In the genomic region with DNA sequence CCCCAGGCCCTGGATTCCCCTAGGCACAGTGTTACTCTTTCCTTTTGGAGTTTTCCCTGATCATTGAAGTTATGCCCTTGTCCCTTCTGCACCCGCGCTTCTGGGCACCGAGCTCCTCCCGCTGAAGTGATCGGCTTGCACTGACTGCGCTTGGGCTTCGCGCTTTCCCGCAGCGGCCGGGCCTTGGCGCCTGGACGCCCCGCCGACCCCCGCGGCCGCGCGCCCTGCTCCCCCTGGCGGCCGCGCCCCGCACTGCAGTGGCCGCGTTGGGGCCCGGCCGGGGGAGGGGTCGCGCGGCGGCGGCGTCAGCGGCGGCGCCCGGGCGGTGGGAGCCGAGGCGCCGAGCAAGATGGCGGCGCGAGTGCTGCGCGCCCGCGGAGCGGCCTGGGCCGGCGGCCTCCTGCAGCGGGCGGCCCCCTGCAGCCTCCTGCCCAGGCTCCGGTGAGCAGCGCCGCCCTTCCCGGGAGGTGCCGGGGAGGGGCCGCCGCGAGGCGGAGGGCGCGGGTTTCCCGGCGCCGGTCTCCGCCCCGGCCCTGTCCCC, we compare ENCODE assay signal across 8 cellular contexts. TPM values are rescaled to one million over a fixed set of nuclear protein-coding genes. Genes with fewer than 3 reads are reported as not detected.
DNase-seq lines count a peak whose midpoint lies in the region; ATAC-seq, FAIRE-seq and TF ChIP-seq lines count a peak whose summit lies in the region.

Gene NIPSNAP2, plus strand, starts transcription at position 325 of the 541 bp plus-strand sequence. Its CDS starts 25 bp downstream, at position 350.

- no peak for FAIRE-seq in A549 (lab: Jason Lieb, UNC)

- ATAC-seq in A549: peak; percentile 75 to 90
- ATAC-seq in GM18498 (IDR thresholded peaks at IDR 0.05; ENCODE audit: unreplicated experiment): peak; percentile 83
- ATAC-seq in HG02870 (IDR thresholded peaks at IDR 0.05; ENCODE audit: unreplicated experiment): peak; percentile 68

- TF ChIP-seq CTCF in A549 (IDR thresholded peaks at IDR 0.05): peak; percentile 86

- peak within 1 kb of the TSS; percentile 92 to 97 for H3K27ac ChIP-seq in A549

- CTCF ChIA-PET in A549 (lab: Yijun Ruan, JAX): interaction anchor here (0.5 to 2.4 kb wide), 56 partner anchors 9 to 1428 kb away, joined by 3 to 36 read pairs (median 4); partner anchors contain the start of genes CCT6A, PHKG1, PSPH and VOPP1

- POLR2A ChIA-PET in A549 (lab: Yijun Ruan, JAX): interaction anchor here (0.6 to 1.5 kb wide), 11 partner anchors 9 to 323 kb away, joined by 3 to 8 read pairs (median 4); partner anchors contain the start of genes CCT6A, MRPS17, PHKG1 and PSPH

- H3K4me2 ChIP-seq in A549: peak within 1 kb of the TSS; percentile 77

- DNase-seq in A549 (ENCODE audit: low read depth in 1 of 2, low spot score in 1 of 2): peak; percentile 41 to 55
- DNase-seq in NCI-H2029 treated with DMSO at 0.1 percent for 48 hours (lab: John Stamatoyannopoulos, UW): peak; percentile 23
- peak; percentile 14 to 48 (median 45) for DNase-seq in activated CD4-positive, CD25-positive, alpha-beta regulatory T cell (lab: John Stamatoyannopoulos, UW)
- DNase-seq in cerebellum (ENCODE audit: low spot score): peak; percentile 80
- peak; percentile 81 for DNase-seq in kidney tubule cell (ENCODE audit: low spot score)
- peak; percentile 32 to 49 (median 38) for DNase-seq in stimulated activated CD4-positive, alpha-beta T cell treated with anti-CD3 and anti-CD28 coated beads, Interleukin-1b, Interleukin-23, amount 100 ng/mL, for 24 hours (ENCODE audit: low read depth in 4 of 4, low spot score in 1 of 4)

- no peaks in the 10 kb centered on the region for H3K9me3 ChIP-seq in A549

- TF ChIP-seq POLR2A in A549 (IDR thresholded peaks at IDR 0.05; ENCODE audit: low read length): peak; percentile 74

- peaks cover 10% of the 10 kb centered on the region; the same call in 2 of the 3 replicates for H3K4me1 ChIP-seq in A549

- WGBS in A549 (ENCODE audit: missing lambda C conversion rate): 2% methylated on average over 6 of the region's 70 CpGs

- TF ChIP-seq EP300 in A549 (IDR thresholded peaks at IDR 0.05): no peak

- H3K4me3 ChIP-seq in A549: peak within 1 kb of the TSS; percentile 69

- peak; percentile 21 to 32; a peak in 4 of 5 replicates for TF ChIP-seq RAD21 in A549 (conservative IDR thresholded peaks at IDR 0.05 in 1 of 2, IDR thresholded peaks at IDR 0.05 in 1 of 2)

TF ChIP-seq in A549, 52 proteins besides CTCF, POLR2A, EP300 and RAD21:
- TF ChIP-seq HEYL (CRISPR knock-in tag; IDR thresholded peaks at IDR 0.05) (no peak), FOXS1 (CRISPR knock-in tag; IDR thresholded peaks at IDR 0.05) (no peak), MAFK (IDR thresholded peaks at IDR 0.05; ENCODE audit: partially characterized antibody) (no peak), JUNB (IDR thresholded peaks at IDR 0.05) (no peak), JUN (IDR thresholded peaks at IDR 0.05) (peak; percentile 91 to 93; a peak in 4 of 5 replicates), MAX (IDR thresholded peaks at IDR 0.05) (peak; percentile 69), MAZ (IDR thresholded peaks at IDR 0.05; ENCODE audit: borderline replicate concordance, low read depth, low read length) (no peak), SREBF2 (IDR thresholded peaks at IDR 0.05) (no peak), SMC3 (IDR thresholded peaks at IDR 0.05) (peak; percentile 78), FOSB (CRISPR knock-in tag; IDR thresholded peaks at IDR 0.05) (no peak), PHF8 (IDR thresholded peaks at IDR 0.05; ENCODE audit: borderline replicate concordance, low read depth) (peak; percentile 70; the same call in 1 of the 2 replicates), USF2 (IDR thresholded peaks at IDR 0.05) (no peak)
- TF ChIP-seq, protein P1, sequence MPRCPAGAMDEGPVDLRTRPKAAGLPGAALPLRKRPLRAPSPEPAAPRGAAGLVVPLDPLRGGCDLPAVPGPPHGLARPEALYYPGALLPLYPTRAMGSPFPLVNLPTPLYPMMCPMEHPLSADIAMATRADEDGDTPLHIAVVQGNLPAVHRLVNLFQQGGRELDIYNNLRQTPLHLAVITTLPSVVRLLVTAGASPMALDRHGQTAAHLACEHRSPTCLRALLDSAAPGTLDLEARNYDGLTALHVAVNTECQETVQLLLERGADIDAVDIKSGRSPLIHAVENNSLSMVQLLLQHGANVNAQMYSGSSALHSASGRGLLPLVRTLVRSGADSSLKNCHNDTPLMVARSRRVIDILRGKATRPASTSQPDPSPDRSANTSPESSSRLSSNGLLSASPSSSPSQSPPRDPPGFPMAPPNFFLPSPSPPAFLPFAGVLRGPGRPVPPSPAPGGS (IDR thresholded peaks at IDR 0.05): peak; percentile 93
- TF ChIP-seq, protein P2, sequence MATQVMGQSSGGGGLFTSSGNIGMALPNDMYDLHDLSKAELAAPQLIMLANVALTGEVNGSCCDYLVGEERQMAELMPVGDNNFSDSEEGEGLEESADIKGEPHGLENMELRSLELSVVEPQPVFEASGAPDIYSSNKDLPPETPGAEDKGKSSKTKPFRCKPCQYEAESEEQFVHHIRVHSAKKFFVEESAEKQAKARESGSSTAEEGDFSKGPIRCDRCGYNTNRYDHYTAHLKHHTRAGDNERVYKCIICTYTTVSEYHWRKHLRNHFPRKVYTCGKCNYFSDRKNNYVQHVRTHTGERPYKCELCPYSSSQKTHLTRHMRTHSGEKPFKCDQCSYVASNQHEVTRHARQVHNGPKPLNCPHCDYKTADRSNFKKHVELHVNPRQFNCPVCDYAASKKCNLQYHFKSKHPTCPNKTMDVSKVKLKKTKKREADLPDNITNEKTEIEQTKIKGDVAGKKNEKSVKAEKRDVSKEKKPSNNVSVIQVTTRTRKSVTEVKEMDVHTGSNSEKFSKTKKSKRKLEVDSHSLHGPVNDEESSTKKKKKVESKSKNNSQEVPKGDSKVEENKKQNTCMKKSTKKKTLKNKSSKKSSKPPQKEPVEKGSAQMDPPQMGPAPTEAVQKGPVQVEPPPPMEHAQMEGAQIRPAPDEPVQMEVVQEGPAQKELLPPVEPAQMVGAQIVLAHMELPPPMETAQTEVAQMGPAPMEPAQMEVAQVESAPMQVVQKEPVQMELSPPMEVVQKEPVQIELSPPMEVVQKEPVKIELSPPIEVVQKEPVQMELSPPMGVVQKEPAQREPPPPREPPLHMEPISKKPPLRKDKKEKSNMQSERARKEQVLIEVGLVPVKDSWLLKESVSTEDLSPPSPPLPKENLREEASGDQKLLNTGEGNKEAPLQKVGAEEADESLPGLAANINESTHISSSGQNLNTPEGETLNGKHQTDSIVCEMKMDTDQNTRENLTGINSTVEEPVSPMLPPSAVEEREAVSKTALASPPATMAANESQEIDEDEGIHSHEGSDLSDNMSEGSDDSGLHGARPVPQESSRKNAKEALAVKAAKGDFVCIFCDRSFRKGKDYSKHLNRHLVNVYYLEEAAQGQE (IDR thresholded peaks at IDR 0.05): no peak
- TF ChIP-seq, protein P3, sequence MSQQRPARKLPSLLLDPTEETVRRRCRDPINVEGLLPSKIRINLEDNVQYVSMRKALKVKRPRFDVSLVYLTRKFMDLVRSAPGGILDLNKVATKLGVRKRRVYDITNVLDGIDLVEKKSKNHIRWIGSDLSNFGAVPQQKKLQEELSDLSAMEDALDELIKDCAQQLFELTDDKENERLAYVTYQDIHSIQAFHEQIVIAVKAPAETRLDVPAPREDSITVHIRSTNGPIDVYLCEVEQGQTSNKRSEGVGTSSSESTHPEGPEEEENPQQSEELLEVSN (IDR thresholded peaks at IDR 0.05; ENCODE audit: borderline replicate concordance, low read depth): peak; percentile 75

RNA-seq across cellular contexts. Expression of gene NIPSNAP2, which starts in this region (rescaled TPM):
- 96.2 and 135 TPM in 2 replicates for polyA plus RNA-seq in A549 (2011; rRNA removed)
- 32.4 and 34.8 TPM in 2 replicates for polyA plus RNA-seq in A549 (2012; cell fraction: cytosol; rRNA removed)
- polyA plus RNA-seq in A549 (2012; cell fraction: nucleus; rRNA removed): 10.9 and 15.3 TPM in 2 replicates
- 47.5 to 50.2 TPM (median 48.2 TPM) in 3 replicates for polyA plus RNA-seq in A549 (2017; fragmentation: RNase III; extraction: RNeasy Plus Mini Kit Qiagen cat#74134 plus additional on column Dnase treatment)
- 31.2 and 32.5 TPM in 2 replicates for polyA minus RNA-seq in A549 (2011; rRNA and poly(A)+ RNA removed)
- total RNA-seq in cerebellum: 47.9 TPM

Comparison
In these comparisons a context has a peak if more than half of its experiments do, and no peak if none do; other contexts are left out.
1. Peak in every context shown above with its lines: DNase-seq, ATAC-seq, H3K4me3 ChIP-seq and H3K27ac ChIP-seq.
2. DNase-seq: peak in every context shown above with its lines; median percentile 81 in kidney tubule cell; 80 in cerebellum; 48 in A549; 45 in activated CD4-positive, CD25-positive, alpha-beta regulatory T cell; 38 in stimulated activated CD4-positive, alpha-beta T cell treated with anti-CD3 and anti-CD28 coated beads, Interleukin-1b, Interleukin-23, amount 100 ng/mL, for 24 hours; 23 in NCI-H2029 treated with DMSO at 0.1 percent for 48 hours.